Comparison of ENCODE assay signal across 8 cellular contexts in genomic region chr12:110449799-110450497, GRCh38. TPM values are rescaled to one million over a fixed set of nuclear protein-coding genes. Genes with fewer than 3 reads are reported as not detected.
DNase-seq lines count a peak whose midpoint lies in the region; ATAC-seq and TF ChIP-seq lines count a peak whose summit lies in the region.

Gene ARPC3 (minus strand): TSS chr12:110450337. CDS start chr12:110450260, 77 bp downstream.

- ATAC-seq in HG02870 (IDR thresholded peaks at IDR 0.05; ENCODE audit: unreplicated experiment) (peak; percentile 90), heart right ventricle (peak; percentile 98 to 100 (median 99)), upper lobe of right lung (peak; percentile 99)

- H3K9me3 ChIP-seq in heart right ventricle (no peaks in the 10 kb centered on the region), upper lobe of right lung (no peaks in the 10 kb centered on the region)

- peaks cover 0 to 49% (median 22%) of the 10 kb centered on the region in 9 donors for H3K4me1 ChIP-seq in heart right ventricle
- H3K4me1 ChIP-seq in upper lobe of right lung, result peaks cover 25% of the 10 kb centered on the region

- peak within 1 kb of the TSS; percentile 61 to 95 (median 81) for H3K4me3 ChIP-seq in heart right ventricle
- peak within 1 kb of the TSS; percentile 84 for H3K4me3 ChIP-seq in upper lobe of right lung

- H3K36me3 ChIP-seq in heart right ventricle, result peaks cover 0 to 67% (median 9%) of the 10 kb centered on the region in 9 donors
- peaks cover 56% of the 10 kb centered on the region for H3K36me3 ChIP-seq in upper lobe of right lung

- no peaks in the 10 kb centered on the region for H3K27me3 ChIP-seq in heart right ventricle
- no peaks in the 10 kb centered on the region for H3K27me3 ChIP-seq in upper lobe of right lung

- intact Hi-C loops in heart right ventricle (cut with DNase I), result loop anchor here in 8 of 10 donors (1.0 to 10.0 kb wide), 11 partner anchors 47 to 439 kb away; no protein-coding TSS in a partner anchor
- intact Hi-C loops in posterior vena cava (cut with DNase I), result loop anchor here in 1 of 2 donors (5.0 kb wide), 1 partner anchor 152 kb away; no protein-coding TSS in a partner anchor
- intact Hi-C loops in upper lobe of right lung (cut with DNase I), result no loop called here

- TF ChIP-seq CTCF in GM13976 (IDR thresholded peaks at IDR 0.05; ENCODE audit: borderline replicate concordance, control extremely low read depth, extremely low read depth, insufficient read depth, missing control alignments) (peak; percentile 95), heart right ventricle (IDR thresholded peaks at IDR 0.05) (peak; percentile 69 to 97 (median 88)), upper lobe of right lung (IDR thresholded peaks at IDR 0.05) (peak; percentile 84)

- peak; percentile 94 for DNase-seq in GM13976 (ENCODE audit: low spot score)
- peak; percentile 97 for DNase-seq in NCI-H146 (lab: John Stamatoyannopoulos, UW)
- DNase-seq in T-helper 1 cell, result peak; percentile 90 to 97 (median 93)
- peak; percentile 92 for DNase-seq in amniotic epithelial cell (ENCODE audit: low read depth)
- DNase-seq in heart right ventricle, result peak; percentile 94 to 95
- peak; percentile 99 for DNase-seq in posterior vena cava (ENCODE audit: low spot score)
- peak; percentile 98 for DNase-seq in upper lobe of right lung

- H3K27ac ChIP-seq in heart right ventricle (peak within 1 kb of the TSS; percentile 80 to 99 (median 94)), upper lobe of right lung (peak within 1 kb of the TSS; percentile 98)

- in situ Hi-C loops in GM13976 (cut with MboI; ENCODE audit: low sequenced_read_pairs, unreplicated experiment), result loop anchor here (5.0 kb wide), 1 partner anchor 152 kb away; no protein-coding TSS in a partner anchor

- WGBS in heart right ventricle, 2 donors, result 1% methylated on average over 43 to 51 of the region's 51 CpGs

RNA-seq across cellular contexts. Expression of gene ARPC3, which starts in this region (rescaled TPM):
- 100 to 1,000 TPM in 2 of 10 donors, 10 to 100 TPM in 8; 71.9 to 168 (median 82.6) TPM for total RNA-seq in heart right ventricle
- polyA plus RNA-seq in heart right ventricle, result 100 to 1,000 TPM; 195 to 212 TPM
- total RNA-seq in posterior vena cava, result 100 to 1,000 TPM; 167 to 176 TPM
- total RNA-seq in upper lobe of right lung, result 238 TPM

Comparison
In these comparisons a context has a peak if more than half of its experiments do, and no peak if none do; other contexts are left out.
1. Peak in every context shown above with its lines: DNase-seq, ATAC-seq, H3K4me3 ChIP-seq and H3K27ac ChIP-seq.